7 cellular contexts compared by ENCODE assay signal in genomic region chrX:139759637-139760036, GRCh38. TPM values are rescaled to one million over a fixed set of nuclear protein-coding genes. Genes with fewer than 3 reads are reported as not detected.
DNase-seq lines count a peak whose midpoint lies in the region; ATAC-seq and TF ChIP-seq lines count a peak whose summit lies in the region.

No MANE protein-coding gene starts in this region.

- H3K27ac Mint-ChIP-seq in osteocyte (ENCODE audit: unreplicated experiment) (no peak overlapping the region), T-cell (no peak overlapping the region)

- POLR2A ChIA-PET in T-cell (lab: Charles Lee) = no interaction called here

- TF ChIP-seq CTCF in GM12864 (IDR thresholded peaks at IDR 0.05; ENCODE audit: low read depth, low read length, missing control alignments) (peak; percentile 44), LNCAP (IDR thresholded peaks at IDR 0.05) (peak; percentile 56), osteocyte (IDR thresholded peaks at IDR 0.05) (peak; percentile 55)

- H3K9me3 Mint-ChIP-seq in osteocyte (ENCODE audit: unreplicated experiment) (peaks cover 1% of the 10 kb centered on the region), T-cell (peaks cover 5 to 6% (median 5%) of the 10 kb centered on the region in 3 donors)

- H3K36me3 Mint-ChIP-seq in osteocyte (ENCODE audit: unreplicated experiment) (peaks cover under 1% of the 10 kb centered on the region), T-cell (peaks cover 60% of the 10 kb centered on the region)

- H3K27me3 Mint-ChIP-seq in osteocyte (ENCODE audit: unreplicated experiment) (no peaks in the 10 kb centered on the region), T-cell (no peaks in the 10 kb centered on the region)

- CTCF ChIA-PET in T-cell (lab: Charles Lee) = no interaction called here

- H3K4me1 Mint-ChIP-seq in osteocyte (ENCODE audit: unreplicated experiment) (peaks cover 1% of the 10 kb centered on the region), T-cell (no peaks in the 10 kb centered on the region)

- H3K4me3 ChIP-seq in GM12864 (ENCODE audit: low read depth, low read length) = no peak overlapping the region

- ATAC-seq in HG03457 (IDR thresholded peaks at IDR 0.05; ENCODE audit: unreplicated experiment) = no peak
- ATAC-seq in T-cell (replicated peaks in 1 of 4) = no peak

- no peak overlapping the region for H3K4me3 Mint-ChIP-seq in osteocyte (ENCODE audit: unreplicated experiment)
- no peak overlapping the region for H3K4me3 Mint-ChIP-seq in T-cell

- DNase-seq in GM12864 (ENCODE audit: low read depth) (no peak), cerebellar cortex (ENCODE audit: low spot score) (peak; percentile 14), osteocyte (ENCODE audit: extremely low spot score, unreplicated experiment) (no peak), T-cell (no peak)
- no peak for DNase-seq in stimulated activated CD4-positive, alpha-beta T cell treated with anti-CD3 and anti-CD28 coated beads, Interleukin-2, amount 100 ng/mL, for 48 hours

RNA-seq across cellular contexts. Expression of gene MCF2, which starts 51.7 kb away (rescaled TPM):
- not detected in 2 replicates for total RNA-seq in osteocyte
- total RNA-seq in T-cell = 1 to 10 TPM in 1 of 5 donors, under 1 TPM in 4; 0.43 to 1.1 (median 0.82) TPM
